ENCODE assay signal across 1 cellular context in genomic region chr17:38667787-38668122, GRCh38.
TF ChIP-seq lines count a peak whose summit lies in the region.

No MANE protein-coding gene starts in this region.

TF ChIP-seq in GM12878, 131 proteins besides CTCF, POLR2A, EP300 and RAD21:
- TF ChIP-seq FOXM1 (IDR thresholded peaks at IDR 0.05; ENCODE audit: low read depth, low read length) (0 out of 2 replicates have a peak, but pooled peaks have one; percentile 10), ASH2L (IDR thresholded peaks at IDR 0.05; ENCODE audit: borderline replicate concordance, low read depth) (no peak)
